Comparison of ENCODE assay signal across 8 cellular contexts in the genomic region with DNA sequence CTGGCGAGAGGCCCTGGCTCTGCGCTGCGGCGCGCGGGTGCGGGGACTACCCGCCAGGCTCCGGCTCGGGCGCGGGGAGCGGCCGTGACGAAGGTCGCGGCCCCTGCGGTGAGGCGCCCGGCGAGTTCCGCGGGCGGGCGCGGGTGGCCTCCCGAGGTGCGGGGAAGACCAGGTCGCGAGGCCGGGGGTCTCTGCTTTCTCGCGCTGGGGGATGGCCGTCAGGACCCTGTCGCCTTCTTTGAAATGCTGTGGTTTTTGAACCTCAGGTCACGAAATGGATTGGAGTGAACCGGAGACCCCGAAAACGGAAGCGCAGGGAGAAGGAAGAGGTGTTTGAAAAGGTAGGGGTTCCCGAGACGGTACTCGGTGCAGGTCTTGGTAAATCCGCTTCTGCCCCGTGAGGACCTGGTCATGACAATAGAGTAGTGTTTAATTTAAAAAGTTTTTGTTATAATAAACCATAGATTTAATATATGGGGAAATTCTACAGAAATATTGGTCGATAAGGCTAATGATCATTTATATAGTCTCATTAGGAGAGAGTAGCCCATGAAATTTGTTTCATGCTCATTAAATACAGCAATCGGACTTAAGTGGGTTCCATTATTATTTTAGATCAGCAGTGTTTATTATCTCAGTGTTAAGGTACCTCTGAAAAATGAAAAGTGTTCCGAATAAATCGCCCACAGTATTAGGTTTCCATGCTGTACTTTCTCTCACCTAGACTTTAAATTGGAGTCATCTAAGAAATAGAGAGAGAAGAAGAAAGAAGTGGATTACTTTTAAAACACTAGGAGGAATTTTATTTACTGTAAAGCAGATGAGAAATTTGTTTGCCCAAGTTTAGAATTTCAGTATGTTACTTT.
DNase-seq lines count a peak whose midpoint lies in the region; ATAC-seq and TF ChIP-seq lines count a peak whose summit lies in the region.

No MANE protein-coding gene starts in this region.

- peaks cover 9 to 31% of the 10 kb centered on the region in 2 donors for H3K4me1 ChIP-seq in thoracic aorta (ENCODE audit: control insufficient read depth in 1 of 2, low read depth in 2 of 2)

- peak overlapping the region; percentile 90 for H3K27ac ChIP-seq in adipose tissue (ENCODE audit: low read depth, low read length)
- peak overlapping the region; percentile 97 to 98 for H3K27ac ChIP-seq in thoracic aorta

- DNase-seq in GM03348 (ENCODE audit: low spot score) (peak; percentile 17), kidney tubule cell (ENCODE audit: low spot score) (peak; percentile 45), thoracic aorta (ENCODE audit: low spot score) (no peak), epidermal melanocyte (ENCODE audit: insufficient read length, low spot score) (no peak)
- no peak for DNase-seq in stimulated activated naive CD4-positive, alpha-beta T cell (lab: John Stamatoyannopoulos, UW)

- no peak for TF ChIP-seq CTCF in thoracic aorta (IDR thresholded peaks at IDR 0.05)

- peak overlapping the region; percentile 85 for H3K4me3 ChIP-seq in thoracic aorta

- 3 to 9% (median 6%) methylated on average over 49 of the region's 49 CpGs for WGBS in adipose tissue, 3 donors

- no peaks in the 10 kb centered on the region for H3K27me3 ChIP-seq in thoracic aorta (replicated peaks; ENCODE audit: insufficient read depth)

- peak; percentile 49 for ATAC-seq in HG03045 (IDR thresholded peaks at IDR 0.05; ENCODE audit: unreplicated experiment)
- ATAC-seq in thoracic aorta (ENCODE audit: insufficient number of reproducible peaks, low FRiP score, low read depth), result no peak
- ATAC-seq in HG03280 (IDR thresholded peaks at IDR 0.05; ENCODE audit: unreplicated experiment), result no peak

- peaks cover 9% of the 10 kb centered on the region for H3K36me3 ChIP-seq in thoracic aorta

- no peaks in the 10 kb centered on the region for H3K9me3 ChIP-seq in thoracic aorta

Comparison
In these comparisons a context has a peak if more than half of its experiments do, and no peak if none do; other contexts are left out.
1. DNase-seq: peak in GM03348 (single experiment) and kidney tubule cell (single experiment); none in thoracic aorta (single experiment), stimulated activated naive CD4-positive, alpha-beta T cell (0 of 6) and epidermal melanocyte (single experiment).